ENCODE assay signal across 26 cellular contexts in genomic region chr1:88404582-88404981, GRCh38.
"Had no signal": no experiment of that assay in that cellular context is flagged by ENCODE, and none has a peak within 500 bp of the region (broad histone marks: within the 10 kb centered on the region; RNA-seq: fewer than 3 reads in every experiment).

No MANE protein-coding gene starts in this region.

- H3K27ac Mint-ChIP-seq: immature natural killer cell; naive thymus-derived CD8-positive, alpha-beta T cell; nephron; progenitor cell of endocrine pancreas; stimulated activated memory B cell treated with anti-CD40 and anti-IgM and Interleukin-4, amounts not matched to agents 10 μg/mL and 1 μg/mL and 100 μg/mL, for 72 hours; stimulated activated naive CD8-positive, alpha-beta T cell treated with anti-CD3 and anti-CD28 coated beads, Interleukin-15, amount 100 ng/mL, for 72 hours had no signal

- H3K4me3 ChIP-seq: heart right ventricle, hepatocyte, left lung, lower lobe of right lung, ovary, right atrium auricular region, right lobe of liver, smooth muscle cell, testis, thyroid gland, transverse colon, upper lobe of left lung had no signal

- H3K4me3 Mint-ChIP-seq: immature natural killer cell; naive thymus-derived CD8-positive, alpha-beta T cell; nephron; stimulated activated memory B cell treated with anti-CD40 and anti-IgM and Interleukin-4, amounts not matched to agents 10 μg/mL and 1 μg/mL and 100 μg/mL, for 72 hours; stimulated activated naive CD8-positive, alpha-beta T cell treated with anti-CD3 and anti-CD28 coated beads, Interleukin-15, amount 100 ng/mL, for 72 hours had no signal

- H3K4me2 ChIP-seq: hepatocyte, smooth muscle cell had no signal

- H3K27me3 ChIP-seq: heart right ventricle, hepatocyte, left lung, ovary, right atrium auricular region, right lobe of liver, testis, thyroid gland, transverse colon, upper lobe of left lung had no signal

- H2AFZ ChIP-seq: hepatocyte had no signal

- ATAC-seq: heart right ventricle; left colon; left lung; lower lobe of right lung; naive thymus-derived CD8-positive, alpha-beta T cell; right lobe of liver; stimulated activated memory B cell treated with anti-CD40 and anti-IgM and Interleukin-4, amounts not matched to agents 10 μg/mL and 1 μg/mL and 100 μg/mL, for 72 hours; stimulated activated naive CD8-positive, alpha-beta T cell treated with anti-CD3 and anti-CD28 coated beads, Interleukin-15, amount 100 ng/mL, for 72 hours had no signal

- DNase-seq: heart right ventricle; immature natural killer cell; kidney; left colon; left lung; lower lobe of right lung; mammary epithelial cell; mesenchymal stem cell; naive thymus-derived CD8-positive, alpha-beta T cell; ovary; right lobe of liver; stimulated activated CD4-positive, alpha-beta T cell treated with anti-CD3 and anti-CD28 coated beads, Interleukin-1b, Interleukin-23, amount 100 ng/mL, for 48 hours; stimulated activated CD4-positive, alpha-beta T cell treated with anti-CD3 and anti-CD28 coated beads, Interleukin-4, amount 100 ng/mL, for 1 hour; stimulated activated naive CD4-positive, alpha-beta T cell treated with Interleukin-2 at 50 U/mL for 16 hours; stimulated activated naive CD8-positive, alpha-beta T cell treated with anti-CD3 and anti-CD28 coated beads, Interleukin-15, amount 100 ng/mL, for 72 hours; substantia nigra; testis; thyroid gland; transverse colon; upper lobe of left lung had no signal

- H3K27ac ChIP-seq: heart right ventricle, hepatocyte, left lung, lower lobe of right lung, ovary, right atrium auricular region, right lobe of liver, testis, thyroid gland, transverse colon, upper lobe of left lung had no signal

- H3K36me3 ChIP-seq: heart right ventricle, left lung, lower lobe of right lung, ovary, right atrium auricular region, right lobe of liver, thyroid gland, transverse colon, upper lobe of left lung had no signal

- H3K4me1 Mint-ChIP-seq: immature natural killer cell; naive thymus-derived CD8-positive, alpha-beta T cell; nephron; stimulated activated memory B cell treated with anti-CD40 and anti-IgM and Interleukin-4, amounts not matched to agents 10 μg/mL and 1 μg/mL and 100 μg/mL, for 72 hours; stimulated activated naive CD8-positive, alpha-beta T cell treated with anti-CD3 and anti-CD28 coated beads, Interleukin-15, amount 100 ng/mL, for 72 hours had no signal

- H3K4me1 ChIP-seq: heart right ventricle, left lung, lower lobe of right lung, right atrium auricular region, right lobe of liver, testis, thyroid gland, transverse colon, upper lobe of left lung had no signal

- H3K27me3 Mint-ChIP-seq: naive thymus-derived CD8-positive, alpha-beta T cell; progenitor cell of endocrine pancreas; stimulated activated memory B cell treated with anti-CD40 and anti-IgM and Interleukin-4, amounts not matched to agents 10 μg/mL and 1 μg/mL and 100 μg/mL, for 72 hours; stimulated activated naive CD8-positive, alpha-beta T cell treated with anti-CD3 and anti-CD28 coated beads, Interleukin-15, amount 100 ng/mL, for 72 hours had no signal

- H3K36me3 Mint-ChIP-seq: immature natural killer cell; naive thymus-derived CD8-positive, alpha-beta T cell; stimulated activated memory B cell treated with anti-CD40 and anti-IgM and Interleukin-4, amounts not matched to agents 10 μg/mL and 1 μg/mL and 100 μg/mL, for 72 hours had no signal

- H3K79me2 ChIP-seq: hepatocyte had no signal

- H3K9me3 ChIP-seq: ovary, right lobe of liver, testis, thyroid gland, transverse colon had no signal
